Comparison of ENCODE assay signal across 2 cellular contexts in the genomic region with DNA sequence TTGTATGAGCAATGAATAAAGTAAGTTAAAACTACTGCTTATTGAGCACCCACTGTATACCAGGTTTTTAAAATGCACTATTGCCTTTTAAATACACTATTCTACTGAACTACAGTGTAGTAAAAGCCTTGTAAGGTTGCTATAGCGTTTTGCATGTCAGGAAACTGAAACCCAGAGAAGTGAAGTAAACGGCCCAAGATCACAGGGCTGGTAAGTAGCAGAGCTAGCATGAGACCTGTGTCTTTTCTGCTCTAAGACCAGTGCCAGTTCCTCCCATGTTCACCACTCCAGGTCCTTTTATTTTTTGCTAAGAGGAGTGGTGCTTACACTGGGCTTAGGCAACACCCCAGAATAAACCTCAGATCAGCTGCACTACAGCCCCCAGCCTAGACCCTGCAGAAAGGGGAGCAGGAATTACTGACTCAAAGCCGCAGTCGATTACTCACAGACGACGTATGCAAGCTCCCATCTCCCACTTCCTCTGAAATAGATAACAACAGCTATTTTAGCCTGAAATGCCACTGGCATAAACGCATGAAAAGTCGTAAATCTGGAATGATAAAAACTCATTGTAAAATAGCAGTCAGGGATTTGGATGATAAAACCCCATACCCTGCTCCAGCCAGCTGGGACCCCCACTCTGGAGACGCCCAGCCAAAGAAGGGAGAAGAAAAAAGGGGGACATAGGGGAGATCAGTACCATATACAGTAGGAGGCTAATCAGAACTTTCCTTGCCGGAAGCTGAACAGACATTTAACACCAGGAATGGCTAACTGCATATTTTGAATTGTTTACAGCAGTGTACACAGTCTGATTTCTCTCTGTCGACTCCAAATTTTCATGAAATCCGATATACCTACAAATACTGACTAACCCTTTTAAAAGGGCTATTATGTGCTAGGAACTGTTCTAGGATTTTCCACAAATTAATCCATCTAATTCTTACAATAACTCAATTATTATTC.
TF ChIP-seq lines count a peak whose summit lies in the region.

No MANE protein-coding gene starts in this region.

TF ChIP-seq in HepG2, 621 proteins besides CTCF, POLR2A, EP300 and RAD21 (continued from another document):
- TF ChIP-seq, protein P1, sequence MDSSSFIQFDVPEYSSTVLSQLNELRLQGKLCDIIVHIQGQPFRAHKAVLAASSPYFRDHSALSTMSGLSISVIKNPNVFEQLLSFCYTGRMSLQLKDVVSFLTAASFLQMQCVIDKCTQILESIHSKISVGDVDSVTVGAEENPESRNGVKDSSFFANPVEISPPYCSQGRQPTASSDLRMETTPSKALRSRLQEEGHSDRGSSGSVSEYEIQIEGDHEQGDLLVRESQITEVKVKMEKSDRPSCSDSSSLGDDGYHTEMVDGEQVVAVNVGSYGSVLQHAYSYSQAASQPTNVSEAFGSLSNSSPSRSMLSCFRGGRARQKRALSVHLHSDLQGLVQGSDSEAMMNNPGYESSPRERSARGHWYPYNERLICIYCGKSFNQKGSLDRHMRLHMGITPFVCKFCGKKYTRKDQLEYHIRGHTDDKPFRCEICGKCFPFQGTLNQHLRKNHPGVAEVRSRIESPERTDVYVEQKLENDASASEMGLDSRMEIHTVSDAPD (CRISPR knock-in tag; IDR thresholded peaks at IDR 0.05): no peak
- TF ChIP-seq ZNF382 (CRISPR knock-in tag; IDR thresholded peaks at IDR 0.05; ENCODE audit: borderline replicate concordance) (no peak), ZNF12 (CRISPR knock-in tag; IDR thresholded peaks at IDR 0.05) (no peak), FOXK1 (CRISPR knock-in tag; IDR thresholded peaks at IDR 0.05; ENCODE audit: borderline replicate concordance, low read depth) (no peak), NPAS2 (CRISPR knock-in tag; IDR thresholded peaks at IDR 0.05; ENCODE audit: borderline replicate concordance) (no peak), ZNF350 (CRISPR knock-in tag; IDR thresholded peaks at IDR 0.05; ENCODE audit: borderline replicate concordance, low read depth) (no peak), PHF20 (CRISPR knock-in tag; IDR thresholded peaks at IDR 0.05) (no peak), ZNF431 (CRISPR knock-in tag; IDR thresholded peaks at IDR 0.05; ENCODE audit: borderline replicate concordance, low read depth) (no peak), ZNF292 (CRISPR knock-in tag; IDR thresholded peaks at IDR 0.05; ENCODE audit: borderline replicate concordance, low read depth) (no peak), HDAC1 (CRISPR knock-in tag; IDR thresholded peaks at IDR 0.05) (no peak)
- TF ChIP-seq, protein P2, sequence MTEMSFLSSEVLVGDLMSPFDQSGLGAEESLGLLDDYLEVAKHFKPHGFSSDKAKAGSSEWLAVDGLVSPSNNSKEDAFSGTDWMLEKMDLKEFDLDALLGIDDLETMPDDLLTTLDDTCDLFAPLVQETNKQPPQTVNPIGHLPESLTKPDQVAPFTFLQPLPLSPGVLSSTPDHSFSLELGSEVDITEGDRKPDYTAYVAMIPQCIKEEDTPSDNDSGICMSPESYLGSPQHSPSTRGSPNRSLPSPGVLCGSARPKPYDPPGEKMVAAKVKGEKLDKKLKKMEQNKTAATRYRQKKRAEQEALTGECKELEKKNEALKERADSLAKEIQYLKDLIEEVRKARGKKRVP (CRISPR knock-in tag; IDR thresholded peaks at IDR 0.05): no peak
- TF ChIP-seq, protein P3, sequence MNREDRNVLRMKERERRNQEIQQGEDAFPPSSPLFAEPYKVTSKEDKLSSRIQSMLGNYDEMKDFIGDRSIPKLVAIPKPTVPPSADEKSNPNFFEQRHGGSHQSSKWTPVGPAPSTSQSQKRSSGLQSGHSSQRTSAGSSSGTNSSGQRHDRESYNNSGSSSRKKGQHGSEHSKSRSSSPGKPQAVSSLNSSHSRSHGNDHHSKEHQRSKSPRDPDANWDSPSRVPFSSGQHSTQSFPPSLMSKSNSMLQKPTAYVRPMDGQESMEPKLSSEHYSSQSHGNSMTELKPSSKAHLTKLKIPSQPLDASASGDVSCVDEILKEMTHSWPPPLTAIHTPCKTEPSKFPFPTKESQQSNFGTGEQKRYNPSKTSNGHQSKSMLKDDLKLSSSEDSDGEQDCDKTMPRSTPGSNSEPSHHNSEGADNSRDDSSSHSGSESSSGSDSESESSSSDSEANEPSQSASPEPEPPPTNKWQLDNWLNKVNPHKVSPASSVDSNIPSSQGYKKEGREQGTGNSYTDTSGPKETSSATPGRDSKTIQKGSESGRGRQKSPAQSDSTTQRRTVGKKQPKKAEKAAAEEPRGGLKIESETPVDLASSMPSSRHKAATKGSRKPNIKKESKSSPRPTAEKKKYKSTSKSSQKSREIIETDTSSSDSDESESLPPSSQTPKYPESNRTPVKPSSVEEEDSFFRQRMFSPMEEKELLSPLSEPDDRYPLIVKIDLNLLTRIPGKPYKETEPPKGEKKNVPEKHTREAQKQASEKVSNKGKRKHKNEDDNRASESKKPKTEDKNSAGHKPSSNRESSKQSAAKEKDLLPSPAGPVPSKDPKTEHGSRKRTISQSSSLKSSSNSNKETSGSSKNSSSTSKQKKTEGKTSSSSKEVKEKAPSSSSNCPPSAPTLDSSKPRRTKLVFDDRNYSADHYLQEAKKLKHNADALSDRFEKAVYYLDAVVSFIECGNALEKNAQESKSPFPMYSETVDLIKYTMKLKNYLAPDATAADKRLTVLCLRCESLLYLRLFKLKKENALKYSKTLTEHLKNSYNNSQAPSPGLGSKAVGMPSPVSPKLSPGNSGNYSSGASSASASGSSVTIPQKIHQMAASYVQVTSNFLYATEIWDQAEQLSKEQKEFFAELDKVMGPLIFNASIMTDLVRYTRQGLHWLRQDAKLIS (CRISPR knock-in tag; IDR thresholded peaks at IDR 0.05): no peak

TF ChIP-seq in SK-N-SH, 30 proteins besides CTCF, POLR2A, EP300 and RAD21:
- TF ChIP-seq, protein P4, sequence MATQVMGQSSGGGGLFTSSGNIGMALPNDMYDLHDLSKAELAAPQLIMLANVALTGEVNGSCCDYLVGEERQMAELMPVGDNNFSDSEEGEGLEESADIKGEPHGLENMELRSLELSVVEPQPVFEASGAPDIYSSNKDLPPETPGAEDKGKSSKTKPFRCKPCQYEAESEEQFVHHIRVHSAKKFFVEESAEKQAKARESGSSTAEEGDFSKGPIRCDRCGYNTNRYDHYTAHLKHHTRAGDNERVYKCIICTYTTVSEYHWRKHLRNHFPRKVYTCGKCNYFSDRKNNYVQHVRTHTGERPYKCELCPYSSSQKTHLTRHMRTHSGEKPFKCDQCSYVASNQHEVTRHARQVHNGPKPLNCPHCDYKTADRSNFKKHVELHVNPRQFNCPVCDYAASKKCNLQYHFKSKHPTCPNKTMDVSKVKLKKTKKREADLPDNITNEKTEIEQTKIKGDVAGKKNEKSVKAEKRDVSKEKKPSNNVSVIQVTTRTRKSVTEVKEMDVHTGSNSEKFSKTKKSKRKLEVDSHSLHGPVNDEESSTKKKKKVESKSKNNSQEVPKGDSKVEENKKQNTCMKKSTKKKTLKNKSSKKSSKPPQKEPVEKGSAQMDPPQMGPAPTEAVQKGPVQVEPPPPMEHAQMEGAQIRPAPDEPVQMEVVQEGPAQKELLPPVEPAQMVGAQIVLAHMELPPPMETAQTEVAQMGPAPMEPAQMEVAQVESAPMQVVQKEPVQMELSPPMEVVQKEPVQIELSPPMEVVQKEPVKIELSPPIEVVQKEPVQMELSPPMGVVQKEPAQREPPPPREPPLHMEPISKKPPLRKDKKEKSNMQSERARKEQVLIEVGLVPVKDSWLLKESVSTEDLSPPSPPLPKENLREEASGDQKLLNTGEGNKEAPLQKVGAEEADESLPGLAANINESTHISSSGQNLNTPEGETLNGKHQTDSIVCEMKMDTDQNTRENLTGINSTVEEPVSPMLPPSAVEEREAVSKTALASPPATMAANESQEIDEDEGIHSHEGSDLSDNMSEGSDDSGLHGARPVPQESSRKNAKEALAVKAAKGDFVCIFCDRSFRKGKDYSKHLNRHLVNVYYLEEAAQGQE (IDR thresholded peaks at IDR 0.05; ENCODE audit: low read depth, low read length): no peak
- TF ChIP-seq ELF1 (IDR thresholded peaks at IDR 0.05) (no peak), SMC3 (IDR thresholded peaks at IDR 0.05; ENCODE audit: low read depth, low read length) (peak; percentile 1; the same call in 1 of the 2 replicates), NRF1 (IDR thresholded peaks at IDR 0.05; ENCODE audit: low read depth, low read length) (no peak), FOXJ3 (CRISPR knock-in tag; IDR thresholded peaks at IDR 0.05) (no peak), TCF12 (IDR thresholded peaks at IDR 0.05) (peak; percentile 91), MEF2A (IDR thresholded peaks at IDR 0.05; ENCODE audit: borderline replicate concordance, low read depth) (peak; percentile 91), RCOR1 (IDR thresholded peaks at IDR 0.05; ENCODE audit: low read length) (no peak), CHD2 (IDR thresholded peaks at IDR 0.05; ENCODE audit: low read length, partially characterized antibody) (no peak), MXI1 (IDR thresholded peaks at IDR 0.05; ENCODE audit: low read depth, low read length) (no peak), RFX5 (IDR thresholded peaks at IDR 0.05; ENCODE audit: low read length) (no peak), NFIC (IDR thresholded peaks at IDR 0.05; ENCODE audit: borderline replicate concordance) (peak; percentile 78), POLR2AphosphoS5 (IDR thresholded peaks at IDR 0.05; ENCODE audit: low read depth, low read length) (peak; percentile 39), RXRA (IDR thresholded peaks at IDR 0.05; ENCODE audit: borderline replicate concordance, low read depth) (peak; percentile 73; the same call in 1 of the 2 replicates), SIN3A (IDR thresholded peaks at IDR 0.05; ENCODE audit: borderline replicate concordance, low read depth, low read length) (peak; percentile 57; the same call in 1 of the 2 replicates), FOSL2 (IDR thresholded peaks at IDR 0.05; ENCODE audit: borderline replicate concordance, low read depth) (peak; percentile 93), JUND (IDR thresholded peaks at IDR 0.05) (peak; percentile 94), TAF1 (IDR thresholded peaks at IDR 0.05; ENCODE audit: borderline replicate concordance, low read depth, low read length) (peak; percentile 48; the same call in 1 of the 2 replicates), EZH2phosphoT487 (IDR thresholded peaks at IDR 0.05; ENCODE audit: borderline replicate concordance, low read depth) (no peak), YY1 (IDR thresholded peaks at IDR 0.05; ENCODE audit: low read depth) (no peak), GABPA (IDR thresholded peaks at IDR 0.05; ENCODE audit: low read depth) (peak; percentile 20; the same call in 1 of the 2 replicates), FOXM1 (IDR thresholded peaks at IDR 0.05; ENCODE audit: low read depth) (peak; percentile 56; the same call in 1 of the 2 replicates), TEAD4 (IDR thresholded peaks at IDR 0.05; ENCODE audit: borderline replicate concordance, insufficient read depth) (peak; percentile 92), GATA2 (CRISPR knock-in tag; IDR thresholded peaks at IDR 0.05) (no peak)
- TF ChIP-seq, protein P5, sequence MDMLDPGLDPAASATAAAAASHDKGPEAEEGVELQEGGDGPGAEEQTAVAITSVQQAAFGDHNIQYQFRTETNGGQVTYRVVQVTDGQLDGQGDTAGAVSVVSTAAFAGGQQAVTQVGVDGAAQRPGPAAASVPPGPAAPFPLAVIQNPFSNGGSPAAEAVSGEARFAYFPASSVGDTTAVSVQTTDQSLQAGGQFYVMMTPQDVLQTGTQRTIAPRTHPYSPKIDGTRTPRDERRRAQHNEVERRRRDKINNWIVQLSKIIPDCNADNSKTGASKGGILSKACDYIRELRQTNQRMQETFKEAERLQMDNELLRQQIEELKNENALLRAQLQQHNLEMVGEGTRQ (IDR thresholded peaks at IDR 0.05; ENCODE audit: borderline replicate concordance, low read depth, low read length): no peak
- TF ChIP-seq, protein P6, sequence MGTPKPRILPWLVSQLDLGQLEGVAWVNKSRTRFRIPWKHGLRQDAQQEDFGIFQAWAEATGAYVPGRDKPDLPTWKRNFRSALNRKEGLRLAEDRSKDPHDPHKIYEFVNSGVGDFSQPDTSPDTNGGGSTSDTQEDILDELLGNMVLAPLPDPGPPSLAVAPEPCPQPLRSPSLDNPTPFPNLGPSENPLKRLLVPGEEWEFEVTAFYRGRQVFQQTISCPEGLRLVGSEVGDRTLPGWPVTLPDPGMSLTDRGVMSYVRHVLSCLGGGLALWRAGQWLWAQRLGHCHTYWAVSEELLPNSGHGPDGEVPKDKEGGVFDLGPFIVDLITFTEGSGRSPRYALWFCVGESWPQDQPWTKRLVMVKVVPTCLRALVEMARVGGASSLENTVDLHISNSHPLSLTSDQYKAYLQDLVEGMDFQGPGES (IDR thresholded peaks at IDR 0.05; ENCODE audit: low read depth, low read length): no peak
- TF ChIP-seq, protein P7, sequence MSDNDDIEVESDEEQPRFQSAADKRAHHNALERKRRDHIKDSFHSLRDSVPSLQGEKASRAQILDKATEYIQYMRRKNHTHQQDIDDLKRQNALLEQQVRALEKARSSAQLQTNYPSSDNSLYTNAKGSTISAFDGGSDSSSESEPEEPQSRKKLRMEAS (IDR thresholded peaks at IDR 0.05; ENCODE audit: low read depth): peak; percentile 47; the same call in 1 of the 2 replicates
- TF ChIP-seq, protein P8, sequence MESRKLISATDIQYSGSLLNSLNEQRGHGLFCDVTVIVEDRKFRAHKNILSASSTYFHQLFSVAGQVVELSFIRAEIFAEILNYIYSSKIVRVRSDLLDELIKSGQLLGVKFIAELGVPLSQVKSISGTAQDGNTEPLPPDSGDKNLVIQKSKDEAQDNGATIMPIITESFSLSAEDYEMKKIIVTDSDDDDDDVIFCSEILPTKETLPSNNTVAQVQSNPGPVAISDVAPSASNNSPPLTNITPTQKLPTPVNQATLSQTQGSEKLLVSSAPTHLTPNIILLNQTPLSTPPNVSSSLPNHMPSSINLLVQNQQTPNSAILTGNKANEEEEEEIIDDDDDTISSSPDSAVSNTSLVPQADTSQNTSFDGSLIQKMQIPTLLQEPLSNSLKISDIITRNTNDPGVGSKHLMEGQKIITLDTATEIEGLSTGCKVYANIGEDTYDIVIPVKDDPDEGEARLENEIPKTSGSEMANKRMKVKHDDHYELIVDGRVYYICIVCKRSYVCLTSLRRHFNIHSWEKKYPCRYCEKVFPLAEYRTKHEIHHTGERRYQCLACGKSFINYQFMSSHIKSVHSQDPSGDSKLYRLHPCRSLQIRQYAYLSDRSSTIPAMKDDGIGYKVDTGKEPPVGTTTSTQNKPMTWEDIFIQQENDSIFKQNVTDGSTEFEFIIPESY (IDR thresholded peaks at IDR 0.05; ENCODE audit: borderline replicate concordance, low read depth): peak; percentile 77; the same call in 1 of the 2 replicates
- TF ChIP-seq, protein P9, sequence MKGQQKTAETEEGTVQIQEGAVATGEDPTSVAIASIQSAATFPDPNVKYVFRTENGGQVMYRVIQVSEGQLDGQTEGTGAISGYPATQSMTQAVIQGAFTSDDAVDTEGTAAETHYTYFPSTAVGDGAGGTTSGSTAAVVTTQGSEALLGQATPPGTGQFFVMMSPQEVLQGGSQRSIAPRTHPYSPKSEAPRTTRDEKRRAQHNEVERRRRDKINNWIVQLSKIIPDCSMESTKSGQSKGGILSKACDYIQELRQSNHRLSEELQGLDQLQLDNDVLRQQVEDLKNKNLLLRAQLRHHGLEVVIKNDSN (IDR thresholded peaks at IDR 0.05; ENCODE audit: borderline replicate concordance, low read depth): no peak
- TF ChIP-seq, protein P10, sequence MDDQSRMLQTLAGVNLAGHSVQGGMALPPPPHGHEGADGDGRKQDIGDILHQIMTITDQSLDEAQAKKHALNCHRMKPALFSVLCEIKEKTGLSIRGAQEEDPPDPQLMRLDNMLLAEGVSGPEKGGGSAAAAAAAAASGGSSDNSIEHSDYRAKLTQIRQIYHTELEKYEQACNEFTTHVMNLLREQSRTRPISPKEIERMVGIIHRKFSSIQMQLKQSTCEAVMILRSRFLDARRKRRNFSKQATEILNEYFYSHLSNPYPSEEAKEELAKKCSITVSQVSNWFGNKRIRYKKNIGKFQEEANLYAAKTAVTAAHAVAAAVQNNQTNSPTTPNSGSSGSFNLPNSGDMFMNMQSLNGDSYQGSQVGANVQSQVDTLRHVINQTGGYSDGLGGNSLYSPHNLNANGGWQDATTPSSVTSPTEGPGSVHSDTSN (IDR thresholded peaks at IDR 0.05): peak; percentile 91
